In the genomic region with DNA sequence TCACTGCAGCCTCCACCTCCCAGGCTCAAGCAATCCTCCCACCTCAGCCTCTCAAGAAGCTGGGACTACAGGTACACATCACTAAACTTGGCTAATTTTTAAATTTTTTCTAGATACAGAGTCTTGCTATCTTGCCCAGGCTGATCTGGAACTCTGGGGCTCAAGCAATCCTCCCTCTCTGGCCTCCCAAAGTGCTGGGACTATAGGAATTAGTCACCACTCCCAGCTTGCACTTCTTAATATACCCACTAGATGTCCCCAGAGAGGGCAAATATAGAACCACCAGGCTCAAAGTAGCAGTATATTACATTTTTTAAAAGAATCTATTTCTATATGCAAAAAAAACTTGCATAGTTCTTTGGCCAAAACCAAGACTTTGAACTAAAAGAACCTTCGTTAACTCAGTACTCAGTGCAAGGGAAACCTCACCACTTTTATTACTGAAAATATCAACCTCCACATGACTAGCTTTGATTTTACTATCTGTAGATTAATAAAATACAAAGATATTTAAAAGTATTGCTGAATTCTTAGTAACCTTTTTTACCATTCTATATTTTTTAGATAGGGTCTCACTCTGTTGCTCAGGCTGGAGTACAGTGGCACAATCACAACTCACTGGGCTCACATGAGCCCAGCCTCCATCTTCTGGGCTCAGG, we compare ENCODE assay signal across 8 cellular contexts. TPM values are rescaled to one million over a fixed set of nuclear protein-coding genes. Genes with fewer than 3 reads are reported as not detected.
DNase-seq lines count a peak whose midpoint lies in the region; ATAC-seq and TF ChIP-seq lines count a peak whose summit lies in the region.

No MANE protein-coding gene starts in this region.

- H3K9ac ChIP-seq in DND-41 (ENCODE audit: low read depth, low read length) = no peak overlapping the region

- H3K4me3 ChIP-seq in DND-41 (ENCODE audit: low read depth in 1 of 2, low read length in 2 of 2) (no peak overlapping the region), SJSA1 (no peak overlapping the region), ascending aorta (no peak overlapping the region), hepatocyte (no peak overlapping the region)

- peak; percentile 33 for DNase-seq in DND-41
- DNase-seq in SJSA1 (ENCODE audit: low read depth in 1 of 2, low spot score in 2 of 2) = peak; percentile 47 to 49
- DNase-seq in ascending aorta (ENCODE audit: low spot score in 2 of 2) = peak in 1 of 2 donors; percentile 71
- peak; percentile 80 for DNase-seq in hepatocyte (ENCODE audit: low spot score)
- peak; percentile 21 for DNase-seq in stimulated activated CD4-positive, alpha-beta T cell treated with anti-CD3 and anti-CD28 coated beads, Interleukin-12 subunit alpha, Interleukin-12 subunit beta, amount 100 ng/mL, for 4 hours

- H4K20me1 ChIP-seq in DND-41 (ENCODE audit: insufficient read depth, low read length) (no peaks in the 10 kb centered on the region), hepatocyte (ENCODE audit: insufficient read depth, poor library complexity, severe bottlenecking) (no peaks in the 10 kb centered on the region)

- H3K9me2 ChIP-seq in hepatocyte (replicated peaks; ENCODE audit: insufficient read depth) = no peaks in the 10 kb centered on the region

- WGBS in hepatocyte (ENCODE audit: low lambda C conversion rate, missing lambda C conversion rate) = 74% methylated on average over 1 of the region's 1 CpG

- no peak overlapping the region for H2AFZ ChIP-seq in DND-41 (ENCODE audit: low read depth, low read length)
- no peak overlapping the region for H2AFZ ChIP-seq in hepatocyte

- H3K9me3 ChIP-seq in DND-41 (ENCODE audit: insufficient read depth, low read length, severe bottlenecking) = no peaks in the 10 kb centered on the region
- no peaks in the 10 kb centered on the region for H3K9me3 ChIP-seq in SJSA1 (replicated peaks)
- no peaks in the 10 kb centered on the region for H3K9me3 ChIP-seq in ascending aorta
- H3K9me3 ChIP-seq in hepatocyte (ENCODE audit: low read depth) = no peaks in the 10 kb centered on the region

- H3K27ac ChIP-seq in DND-41 (ENCODE audit: low read length) (no peak overlapping the region), SJSA1 (no peak overlapping the region), ascending aorta (no peak overlapping the region), hepatocyte (no peak overlapping the region)

- intact Hi-C loops in ascending aorta (cut with DNase I) = loop anchor here (2.0 to 5.0 kb wide), 2 partner anchors 339 to 449 kb away; a partner anchor contains a TSS

- no peaks in the 10 kb centered on the region for H3K79me2 ChIP-seq in DND-41 (ENCODE audit: insufficient read depth, low read length)
- peaks cover 2% of the 10 kb centered on the region for H3K79me2 ChIP-seq in hepatocyte

- no peaks in the 10 kb centered on the region for H3K4me1 ChIP-seq in DND-41 (ENCODE audit: insufficient read depth, low read length)
- peaks cover 9% of the 10 kb centered on the region for H3K4me1 ChIP-seq in SJSA1 (replicated peaks)
- no peaks in the 10 kb centered on the region for H3K4me1 ChIP-seq in ascending aorta
- no peaks in the 10 kb centered on the region for H3K4me1 ChIP-seq in hepatocyte (ENCODE audit: insufficient read depth)

- H3K27me3 ChIP-seq in DND-41 (ENCODE audit: insufficient read depth, low read length, poor library complexity) = no peaks in the 10 kb centered on the region
- H3K27me3 ChIP-seq in SJSA1 (replicated peaks) = no peaks in the 10 kb centered on the region
- H3K27me3 ChIP-seq in ascending aorta = no peaks in the 10 kb centered on the region
- H3K27me3 ChIP-seq in hepatocyte = no peaks in the 10 kb centered on the region

- TF ChIP-seq CTCF in DND-41 (IDR thresholded peaks at IDR 0.05; ENCODE audit: borderline replicate concordance, extremely low read depth, low read length, poor library complexity, severe bottlenecking) (peak; percentile 77), ascending aorta (IDR thresholded peaks at IDR 0.05) (peak; percentile 76 to 90 (median 86)), hepatocyte (IDR thresholded peaks at IDR 0.05; ENCODE audit: poor library complexity) (peak; percentile 78)

- peak; percentile 64; the same call in 2 of the 3 replicates for ATAC-seq in DND-41 (ENCODE audit: insufficient read depth, low read depth)
- ATAC-seq in HG02885 (IDR thresholded peaks at IDR 0.05; ENCODE audit: poor library complexity, unreplicated experiment) = peak; percentile 42
- ATAC-seq in HG02759 (IDR thresholded peaks at IDR 0.05; ENCODE audit: unreplicated experiment) = no peak
- ATAC-seq in GM21515 (IDR thresholded peaks at IDR 0.05; ENCODE audit: unreplicated experiment) = no peak

- H3K36me3 ChIP-seq in DND-41 (ENCODE audit: insufficient read depth, low read length) (no peaks in the 10 kb centered on the region), SJSA1 (0 out of 2 replicates have a peak, but pooled peaks cover 3% of the 10 kb centered on the region), ascending aorta (peaks cover 2 to 18% of the 10 kb centered on the region in 2 donors), hepatocyte (replicated peaks; ENCODE audit: insufficient read depth, low read depth) (no peaks in the 10 kb centered on the region)

- H3K4me2 ChIP-seq in DND-41 (ENCODE audit: insufficient read depth, low read length) (no peak overlapping the region), hepatocyte (no peak overlapping the region)

RNA-seq across cellular contexts. Expression of a gene that starts 25.8 kb away (rescaled TPM):
- total RNA-seq in SJSA1 (2014; rRNA removed; shearing (Covaris generic)) = not detected in 2 replicates
- total RNA-seq in ascending aorta = not detected
- total RNA-seq in hepatocyte = 0.67 and 2.5 TPM in 2 replicates
- 0.74 and 1.8 TPM in 2 replicates for polyA plus RNA-seq in hepatocyte

RNA-seq across cellular contexts. Expression of a gene that starts 55.7 kb away (rescaled TPM):
- 10.6 and 21.2 TPM in 2 replicates for total RNA-seq in SJSA1 (2014; rRNA removed; shearing (Covaris generic))
- total RNA-seq in ascending aorta = 11.9 TPM
- 77.7 and 89.7 TPM in 2 replicates for total RNA-seq in hepatocyte
- 68.0 and 87.5 TPM in 2 replicates for polyA plus RNA-seq in hepatocyte

Comparison
In these comparisons a context has a peak if more than half of its experiments do, and no peak if none do; other contexts are left out.
1. ATAC-seq: peak in DND-41 (single experiment) and HG02885 (single experiment); none in HG02759 (single experiment) and GM21515 (single experiment).
2. Peak in every context shown above with its lines, with median percentiles within 50 percentile points of each other: CTCF ChIP-seq.